2 cellular contexts compared by ENCODE assay signal in the genomic region with DNA sequence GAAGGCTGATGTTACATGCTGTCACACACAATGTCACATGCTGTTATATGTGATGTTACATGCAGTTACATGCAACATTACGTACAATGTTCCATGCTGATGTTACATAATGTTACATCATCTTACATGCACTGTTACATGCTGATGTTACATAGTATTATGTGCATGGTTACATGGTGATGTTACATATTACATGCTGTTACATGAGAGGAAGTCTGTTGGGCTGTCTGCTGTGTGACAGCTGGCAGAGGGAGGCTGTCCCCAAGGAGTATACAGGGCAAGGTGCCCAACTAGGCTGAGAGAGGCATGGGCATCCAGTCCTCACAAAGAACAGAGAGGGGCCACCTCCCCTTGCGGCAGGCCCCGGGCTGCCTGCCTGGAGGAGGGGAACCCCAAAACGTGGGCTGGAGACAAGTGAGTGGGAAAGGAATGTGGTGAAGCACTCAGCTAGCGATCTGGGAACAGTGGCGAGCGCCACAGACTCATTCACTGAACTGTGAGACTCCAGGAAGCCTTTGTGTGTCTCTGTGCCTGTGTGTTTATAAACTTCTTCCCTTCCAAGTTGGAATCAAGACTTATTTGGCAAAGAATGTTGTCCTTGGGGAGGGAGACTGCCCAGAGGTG.
A peak's percentile ranks its signal among the peaks of the same experiment; 100 is the strongest.
TF ChIP-seq lines count a peak whose summit lies in the region.

No MANE protein-coding gene starts in this region.

TF ChIP-seq in K562, 482 proteins besides CTCF, POLR2A, EP300 and RAD21 (continues in another document):
- TF ChIP-seq ZNF507 (tag; conservative IDR thresholded peaks at IDR 0.05) (no peak), MAZ (CRISPR knock-in tag; conservative IDR thresholded peaks at IDR 0.05 in 1 of 2, IDR thresholded peaks at IDR 0.05 in 1 of 2) (peak in 1 of 2 experiments; percentile 18; a peak in 2 of 4 replicates), FOSL1 (tag; conservative IDR thresholded peaks at IDR 0.05) (peak; percentile 37; the same call in 1 of the 2 replicates), ESRRB (CRISPR knock-in tag; IDR thresholded peaks at IDR 0.05; ENCODE audit: borderline replicate concordance) (no peak), ZNF584 (CRISPR knock-in tag; IDR thresholded peaks at IDR 0.05; ENCODE audit: low read depth) (0 out of 2 replicates have a peak, but pooled peaks have one; percentile 31), ZNF586 (CRISPR knock-in tag; conservative IDR thresholded peaks at IDR 0.05) (no peak), STAT5B (CRISPR knock-in tag; IDR thresholded peaks at IDR 0.05) (no peak), HDGF (IDR thresholded peaks at IDR 0.05) (no peak), HNRNPL (IDR thresholded peaks at IDR 0.05; ENCODE audit: low read depth, low read length) (no peak), MCM2 (IDR thresholded peaks at IDR 0.05; ENCODE audit: low read depth) (no peak), ZNF79 (CRISPR knock-in tag; IDR thresholded peaks at IDR 0.05; ENCODE audit: low read depth) (0 out of 2 replicates have a peak, but pooled peaks have one; percentile 37), ZNF146 (CRISPR knock-in tag; IDR thresholded peaks at IDR 0.05; ENCODE audit: unreplicated experiment) (no peak), ZNF134 (CRISPR knock-in tag; conservative IDR thresholded peaks at IDR 0.05) (0 out of 2 replicates have a peak, but pooled peaks have one; percentile 30), DPF2 (IDR thresholded peaks at IDR 0.05) (no peak), TRIM24 (IDR thresholded peaks at IDR 0.05) (peak; percentile 94 to 97), BCL6 (CRISPR knock-in tag; IDR thresholded peaks at IDR 0.05) (0 out of 2 replicates have a peak, but pooled peaks have one; percentile 25), ZBTB17 (CRISPR knock-in tag; IDR thresholded peaks at IDR 0.05) (peak; percentile 54; the same call in 1 of the 2 replicates), ZNF583 (CRISPR knock-in tag; IDR thresholded peaks at IDR 0.05) (0 out of 2 replicates have a peak, but pooled peaks have one; percentile 34), DMBX1 (CRISPR knock-in tag; IDR thresholded peaks at IDR 0.05; ENCODE audit: borderline replicate concordance) (0 out of 2 replicates have a peak, but pooled peaks have one; percentile 30), ZNF445 (CRISPR knock-in tag; IDR thresholded peaks at IDR 0.05; ENCODE audit: low read depth) (no peak), ZNF175 (CRISPR knock-in tag; IDR thresholded peaks at IDR 0.05; ENCODE audit: low read depth) (peak; percentile 52; the same call in 1 of the 2 replicates)
- TF ChIP-seq, protein P1, sequence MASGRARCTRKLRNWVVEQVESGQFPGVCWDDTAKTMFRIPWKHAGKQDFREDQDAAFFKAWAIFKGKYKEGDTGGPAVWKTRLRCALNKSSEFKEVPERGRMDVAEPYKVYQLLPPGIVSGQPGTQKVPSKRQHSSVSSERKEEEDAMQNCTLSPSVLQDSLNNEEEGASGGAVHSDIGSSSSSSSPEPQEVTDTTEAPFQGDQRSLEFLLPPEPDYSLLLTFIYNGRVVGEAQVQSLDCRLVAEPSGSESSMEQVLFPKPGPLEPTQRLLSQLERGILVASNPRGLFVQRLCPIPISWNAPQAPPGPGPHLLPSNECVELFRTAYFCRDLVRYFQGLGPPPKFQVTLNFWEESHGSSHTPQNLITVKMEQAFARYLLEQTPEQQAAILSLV (tag; IDR thresholded peaks at IDR 0.05), result peak; percentile 79
- TF ChIP-seq, protein P2, sequence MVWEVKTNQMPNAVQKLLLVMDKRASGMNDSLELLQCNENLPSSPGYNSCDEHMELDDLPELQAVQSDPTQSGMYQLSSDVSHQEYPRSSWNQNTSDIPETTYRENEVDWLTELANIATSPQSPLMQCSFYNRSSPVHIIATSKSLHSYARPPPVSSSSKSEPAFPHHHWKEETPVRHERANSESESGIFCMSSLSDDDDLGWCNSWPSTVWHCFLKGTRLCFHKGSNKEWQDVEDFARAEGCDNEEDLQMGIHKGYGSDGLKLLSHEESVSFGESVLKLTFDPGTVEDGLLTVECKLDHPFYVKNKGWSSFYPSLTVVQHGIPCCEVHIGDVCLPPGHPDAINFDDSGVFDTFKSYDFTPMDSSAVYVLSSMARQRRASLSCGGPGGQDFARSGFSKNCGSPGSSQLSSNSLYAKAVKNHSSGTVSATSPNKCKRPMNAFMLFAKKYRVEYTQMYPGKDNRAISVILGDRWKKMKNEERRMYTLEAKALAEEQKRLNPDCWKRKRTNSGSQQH (CRISPR knock-in tag; IDR thresholded peaks at IDR 0.05), result 0 out of 2 replicates have a peak, but pooled peaks have one; percentile 52
- TF ChIP-seq, protein P3, sequence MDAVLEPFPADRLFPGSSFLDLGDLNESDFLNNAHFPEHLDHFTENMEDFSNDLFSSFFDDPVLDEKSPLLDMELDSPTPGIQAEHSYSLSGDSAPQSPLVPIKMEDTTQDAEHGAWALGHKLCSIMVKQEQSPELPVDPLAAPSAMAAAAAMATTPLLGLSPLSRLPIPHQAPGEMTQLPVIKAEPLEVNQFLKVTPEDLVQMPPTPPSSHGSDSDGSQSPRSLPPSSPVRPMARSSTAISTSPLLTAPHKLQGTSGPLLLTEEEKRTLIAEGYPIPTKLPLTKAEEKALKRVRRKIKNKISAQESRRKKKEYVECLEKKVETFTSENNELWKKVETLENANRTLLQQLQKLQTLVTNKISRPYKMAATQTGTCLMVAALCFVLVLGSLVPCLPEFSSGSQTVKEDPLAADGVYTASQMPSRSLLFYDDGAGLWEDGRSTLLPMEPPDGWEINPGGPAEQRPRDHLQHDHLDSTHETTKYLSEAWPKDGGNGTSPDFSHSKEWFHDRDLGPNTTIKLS (IDR thresholded peaks at IDR 0.05; ENCODE audit: borderline replicate concordance, low read depth), result no peak
- TF ChIP-seq, protein P4, sequence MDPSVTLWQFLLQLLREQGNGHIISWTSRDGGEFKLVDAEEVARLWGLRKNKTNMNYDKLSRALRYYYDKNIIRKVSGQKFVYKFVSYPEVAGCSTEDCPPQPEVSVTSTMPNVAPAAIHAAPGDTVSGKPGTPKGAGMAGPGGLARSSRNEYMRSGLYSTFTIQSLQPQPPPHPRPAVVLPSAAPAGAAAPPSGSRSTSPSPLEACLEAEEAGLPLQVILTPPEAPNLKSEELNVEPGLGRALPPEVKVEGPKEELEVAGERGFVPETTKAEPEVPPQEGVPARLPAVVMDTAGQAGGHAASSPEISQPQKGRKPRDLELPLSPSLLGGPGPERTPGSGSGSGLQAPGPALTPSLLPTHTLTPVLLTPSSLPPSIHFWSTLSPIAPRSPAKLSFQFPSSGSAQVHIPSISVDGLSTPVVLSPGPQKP (CRISPR knock-in tag; IDR thresholded peaks at IDR 0.05), result no peak
- TF ChIP-seq, protein P5, sequence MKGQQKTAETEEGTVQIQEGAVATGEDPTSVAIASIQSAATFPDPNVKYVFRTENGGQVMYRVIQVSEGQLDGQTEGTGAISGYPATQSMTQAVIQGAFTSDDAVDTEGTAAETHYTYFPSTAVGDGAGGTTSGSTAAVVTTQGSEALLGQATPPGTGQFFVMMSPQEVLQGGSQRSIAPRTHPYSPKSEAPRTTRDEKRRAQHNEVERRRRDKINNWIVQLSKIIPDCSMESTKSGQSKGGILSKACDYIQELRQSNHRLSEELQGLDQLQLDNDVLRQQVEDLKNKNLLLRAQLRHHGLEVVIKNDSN (CRISPR knock-in tag; IDR thresholded peaks at IDR 0.05), result peak; percentile 60; the same call in 1 of the 2 replicates
- TF ChIP-seq, protein P6, sequence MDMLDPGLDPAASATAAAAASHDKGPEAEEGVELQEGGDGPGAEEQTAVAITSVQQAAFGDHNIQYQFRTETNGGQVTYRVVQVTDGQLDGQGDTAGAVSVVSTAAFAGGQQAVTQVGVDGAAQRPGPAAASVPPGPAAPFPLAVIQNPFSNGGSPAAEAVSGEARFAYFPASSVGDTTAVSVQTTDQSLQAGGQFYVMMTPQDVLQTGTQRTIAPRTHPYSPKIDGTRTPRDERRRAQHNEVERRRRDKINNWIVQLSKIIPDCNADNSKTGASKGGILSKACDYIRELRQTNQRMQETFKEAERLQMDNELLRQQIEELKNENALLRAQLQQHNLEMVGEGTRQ (CRISPR knock-in tag; IDR thresholded peaks at IDR 0.05), result no peak

TF ChIP-seq in HepG2, 621 proteins besides CTCF, POLR2A, EP300 and RAD21:
- TF ChIP-seq CEBPB (IDR thresholded peaks at IDR 0.05; ENCODE audit: borderline replicate concordance, low read depth, low read length) (peak; percentile 47; the same call in 1 of the 2 replicates), ATF7 (IDR thresholded peaks at IDR 0.05) (peak; percentile 53; the same call in 1 of the 2 replicates), ATF7 (CRISPR knock-in tag; IDR thresholded peaks at IDR 0.05) (no peak), ZNF343 (CRISPR knock-in tag; IDR thresholded peaks at IDR 0.05) (no peak), CREB1 (IDR thresholded peaks at IDR 0.05) (peak; percentile 21; the same call in 1 of the 2 replicates), CREB1 (CRISPR knock-in tag; IDR thresholded peaks at IDR 0.05) (no peak)
- TF ChIP-seq, protein P7, sequence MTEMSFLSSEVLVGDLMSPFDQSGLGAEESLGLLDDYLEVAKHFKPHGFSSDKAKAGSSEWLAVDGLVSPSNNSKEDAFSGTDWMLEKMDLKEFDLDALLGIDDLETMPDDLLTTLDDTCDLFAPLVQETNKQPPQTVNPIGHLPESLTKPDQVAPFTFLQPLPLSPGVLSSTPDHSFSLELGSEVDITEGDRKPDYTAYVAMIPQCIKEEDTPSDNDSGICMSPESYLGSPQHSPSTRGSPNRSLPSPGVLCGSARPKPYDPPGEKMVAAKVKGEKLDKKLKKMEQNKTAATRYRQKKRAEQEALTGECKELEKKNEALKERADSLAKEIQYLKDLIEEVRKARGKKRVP (CRISPR knock-in tag; IDR thresholded peaks at IDR 0.05), result 0 out of 4 replicates have a peak, but pooled peaks of 1 of the 2 experiments have one; percentile 17
- TF ChIP-seq, protein P8, sequence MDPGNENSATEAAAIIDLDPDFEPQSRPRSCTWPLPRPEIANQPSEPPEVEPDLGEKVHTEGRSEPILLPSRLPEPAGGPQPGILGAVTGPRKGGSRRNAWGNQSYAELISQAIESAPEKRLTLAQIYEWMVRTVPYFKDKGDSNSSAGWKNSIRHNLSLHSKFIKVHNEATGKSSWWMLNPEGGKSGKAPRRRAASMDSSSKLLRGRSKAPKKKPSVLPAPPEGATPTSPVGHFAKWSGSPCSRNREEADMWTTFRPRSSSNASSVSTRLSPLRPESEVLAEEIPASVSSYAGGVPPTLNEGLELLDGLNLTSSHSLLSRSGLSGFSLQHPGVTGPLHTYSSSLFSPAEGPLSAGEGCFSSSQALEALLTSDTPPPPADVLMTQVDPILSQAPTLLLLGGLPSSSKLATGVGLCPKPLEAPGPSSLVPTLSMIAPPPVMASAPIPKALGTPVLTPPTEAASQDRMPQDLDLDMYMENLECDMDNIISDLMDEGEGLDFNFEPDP (CRISPR knock-in tag; conservative IDR thresholded peaks at IDR 0.05), result no peak
TF ChIP-seq in HepG2: peak in this region for 4.
